ENCODE assay signal across 33 cellular contexts in the genomic region with DNA sequence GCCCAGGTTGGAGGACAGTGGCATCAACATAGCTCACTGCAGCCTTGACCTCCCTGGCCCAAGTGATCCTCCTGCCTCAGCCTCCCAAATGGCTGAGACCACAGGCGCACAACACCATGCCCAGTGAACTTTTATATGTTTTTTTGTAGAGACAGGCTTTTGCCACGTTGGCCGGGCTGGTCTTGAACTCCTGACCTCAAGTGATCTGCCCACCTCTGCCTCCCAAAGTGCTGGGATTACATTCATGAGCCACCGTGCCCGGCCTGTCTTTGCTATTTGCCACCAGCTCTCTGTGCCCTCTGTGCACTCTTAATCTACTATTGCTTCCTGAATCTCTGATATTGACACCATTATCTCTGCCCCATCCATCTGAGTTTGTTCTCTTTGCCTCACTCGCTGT. TPM values are rescaled to one million over a fixed set of nuclear protein-coding genes. Genes with fewer than 3 reads are reported as not detected.
"Had no signal": no experiment of that assay in that cellular context is flagged by ENCODE, and none has a peak within 500 bp of the region (broad histone marks: within the 10 kb centered on the region; RNA-seq: fewer than 3 reads in every experiment).

No MANE protein-coding gene starts in this region.

- H3K36me3 Mint-ChIP-seq: type B pancreatic cell had no signal

- H3K4me3 ChIP-seq: stomach, suprapubic skin, testis, thoracic aorta, thyroid gland, tibial artery, tibial nerve, transverse colon, upper lobe of left lung, upper lobe of right lung, uterus, vagina had no signal

- H3K9me3 Mint-ChIP-seq: stimulated activated naive CD8-positive, alpha-beta T cell treated with anti-CD3 and anti-CD28 coated beads, Interleukin-15, Interleukin-2, amounts not matched to agents 100 ng/mL and 50 ng/mL, for 24 hours; type B pancreatic cell had no signal

- H3K36me3 ChIP-seq: stomach, suprapubic skin, thoracic aorta, thyroid gland, tibial artery, tibial nerve, transverse colon, upper lobe of left lung, upper lobe of right lung, uterus, vagina had no signal

- ATAC-seq: stimulated activated effector memory CD8-positive, alpha-beta T cell treated with anti-CD3 and anti-CD28 coated beads, Interleukin-12 subunit alpha, Interleukin-12 subunit beta, amount 100 ng/mL, for 72 hours; stimulated activated memory B cell treated with anti-CD40 and anti-IgM and Interleukin-4, amounts not matched to agents 10 μg/mL and 1 μg/mL and 100 μg/mL, for 72 hours; stimulated activated naive B cell treated with anti-CD40 and anti-IgM and Interleukin-4, amounts not matched to agents 10 μg/mL and 1 μg/mL and 100 μg/mL, for 72 hours; stimulated activated naive CD8-positive, alpha-beta T cell treated with anti-CD3 and anti-CD28 coated beads, Interleukin-15, amount 100 ng/mL, for 72 hours; stimulated activated naive CD8-positive, alpha-beta T cell treated with anti-CD3 and anti-CD28 coated beads, Interleukin-15, Interleukin-2, amounts not matched to agents 100 U/mL and 50 U/mL, for 24 hours; upper lobe of right lung had no signal

- H3K27ac ChIP-seq: stomach, suprapubic skin, testis, thoracic aorta, thyroid gland, tibial artery, tibial nerve, transverse colon, upper lobe of left lung, upper lobe of right lung, uterus, vagina had no signal

- H3K9me3 ChIP-seq: suprapubic skin, testis, thoracic aorta, thyroid gland, tibial artery, transverse colon, upper lobe of left lung, upper lobe of right lung, uterus, vagina had no signal

- H3K4me3 Mint-ChIP-seq: stimulated activated effector memory CD8-positive, alpha-beta T cell treated with anti-CD3 and anti-CD28 coated beads, Interleukin-12 subunit alpha, Interleukin-12 subunit beta, amount 100 ng/mL, for 72 hours; stimulated activated memory B cell treated with anti-CD40 and anti-IgM and Interleukin-4, amounts not matched to agents 10 μg/mL and 1 μg/mL and 100 μg/mL, for 72 hours; stimulated activated naive B cell treated with anti-CD40 and anti-IgM and Interleukin-4, amounts not matched to agents 10 μg/mL and 1 μg/mL and 100 μg/mL, for 72 hours; stimulated activated naive CD8-positive, alpha-beta T cell treated with anti-CD3 and anti-CD28 coated beads, Interleukin-15, amount 100 ng/mL, for 72 hours; stimulated activated naive CD8-positive, alpha-beta T cell treated with anti-CD3 and anti-CD28 coated beads, Interleukin-15, Interleukin-2, amounts not matched to agents 100 ng/mL and 50 ng/mL, for 24 hours; type B pancreatic cell had no signal

- H3K4me1 ChIP-seq: stomach, suprapubic skin, testis, thyroid gland, tibial artery, tibial nerve, upper lobe of right lung, uterus, vagina had no signal

- FAIRE-seq: urothelium cell line had no signal

- H3K27ac Mint-ChIP-seq: stimulated activated effector memory CD8-positive, alpha-beta T cell treated with anti-CD3 and anti-CD28 coated beads, Interleukin-12 subunit alpha, Interleukin-12 subunit beta, amount 100 ng/mL, for 72 hours; stimulated activated memory B cell treated with anti-CD40 and anti-IgM and Interleukin-4, amounts not matched to agents 10 μg/mL and 1 μg/mL and 100 μg/mL, for 72 hours; stimulated activated naive B cell treated with anti-CD40 and anti-IgM and Interleukin-4, amounts not matched to agents 10 μg/mL and 1 μg/mL and 100 μg/mL, for 72 hours; stimulated activated naive CD8-positive, alpha-beta T cell treated with anti-CD3 and anti-CD28 coated beads, Interleukin-15, amount 100 ng/mL, for 72 hours; type B pancreatic cell had no signal

- H3K27me3 ChIP-seq: testis, thyroid gland, upper lobe of left lung, vagina had no signal

- DNase-seq: stimulated activated CD4-positive, alpha-beta T cell treated with anti-CD3 and anti-CD28 coated beads, Interleukin-2, amount 100 ng/mL, for 48 hours; stimulated activated CD4-positive, alpha-beta T cell treated with anti-CD3 and anti-CD28 coated beads, Interleukin-4, amount 100 ng/mL, for 1 hour; stimulated activated CD4-positive, alpha-beta T cell treated with anti-CD3 and anti-CD28 coated beads, Interleukin-4, amount 100 ng/mL, for 24 hours; stimulated activated CD4-positive, alpha-beta T cell treated with anti-CD3 and anti-CD28 coated beads, Interleukin-4, amount 100 ng/mL, for 4 hours; stimulated activated CD8-positive, alpha-beta memory T cell treated with anti-CD3 and anti-CD28 coated beads, Interleukin-4, amount 100 ng/mL, for 48 hours; stimulated activated naive B cell treated with anti-CD40 and anti-IgM and Interleukin-4, amounts not matched to agents 10 μg/mL and 1 μg/mL and 100 μg/mL, for 72 hours; stimulated activated naive CD4-positive, alpha-beta T cell; stimulated activated naive CD4-positive, alpha-beta T cell treated with Interleukin-2 at 50 U/mL for 16 hours; stimulated activated naive CD8-positive, alpha-beta T cell treated with anti-CD3 and anti-CD28 coated beads, Interleukin-15, amount 100 ng/mL, for 72 hours; stimulated activated naive CD8-positive, alpha-beta T cell treated with anti-CD3 and anti-CD28 coated beads, Interleukin-15, Interleukin-2, amounts not matched to agents 100 U/mL and 50 U/mL, for 24 hours; stomach; substantia nigra; testis; thyroid gland; tibial artery; transverse colon; trophoblast cell; upper lobe of left lung; upper lobe of right lung; uterus had no signal

RNA-seq across cellular contexts. Expression of gene SYT3, which starts 37.2 kb away (rescaled TPM):
- total RNA-seq: subcutaneous adipose tissue, thoracic aorta, tibial nerve had no signal

RNA-seq across cellular contexts. Expression of gene C19orf81, which starts 46.7 kb away (rescaled TPM):
- total RNA-seq: stomach, temporal lobe, thoracic aorta, tibial nerve, transverse colon, urinary bladder, uterus, vagina had no signal
- polyA plus RNA-seq: thymus had no signal
